Comparison of ENCODE assay signal across 1 cellular context in genomic region chr1:40386796-40387195, GRCh38.
A peak's percentile ranks its signal among the peaks of the same experiment; 100 is the strongest.
TF ChIP-seq lines count a peak whose summit lies in the region.

No MANE protein-coding gene starts in this region.

TF ChIP-seq in K562, 482 proteins besides CTCF, POLR2A, EP300 and RAD21:
- TF ChIP-seq, protein P1, sequence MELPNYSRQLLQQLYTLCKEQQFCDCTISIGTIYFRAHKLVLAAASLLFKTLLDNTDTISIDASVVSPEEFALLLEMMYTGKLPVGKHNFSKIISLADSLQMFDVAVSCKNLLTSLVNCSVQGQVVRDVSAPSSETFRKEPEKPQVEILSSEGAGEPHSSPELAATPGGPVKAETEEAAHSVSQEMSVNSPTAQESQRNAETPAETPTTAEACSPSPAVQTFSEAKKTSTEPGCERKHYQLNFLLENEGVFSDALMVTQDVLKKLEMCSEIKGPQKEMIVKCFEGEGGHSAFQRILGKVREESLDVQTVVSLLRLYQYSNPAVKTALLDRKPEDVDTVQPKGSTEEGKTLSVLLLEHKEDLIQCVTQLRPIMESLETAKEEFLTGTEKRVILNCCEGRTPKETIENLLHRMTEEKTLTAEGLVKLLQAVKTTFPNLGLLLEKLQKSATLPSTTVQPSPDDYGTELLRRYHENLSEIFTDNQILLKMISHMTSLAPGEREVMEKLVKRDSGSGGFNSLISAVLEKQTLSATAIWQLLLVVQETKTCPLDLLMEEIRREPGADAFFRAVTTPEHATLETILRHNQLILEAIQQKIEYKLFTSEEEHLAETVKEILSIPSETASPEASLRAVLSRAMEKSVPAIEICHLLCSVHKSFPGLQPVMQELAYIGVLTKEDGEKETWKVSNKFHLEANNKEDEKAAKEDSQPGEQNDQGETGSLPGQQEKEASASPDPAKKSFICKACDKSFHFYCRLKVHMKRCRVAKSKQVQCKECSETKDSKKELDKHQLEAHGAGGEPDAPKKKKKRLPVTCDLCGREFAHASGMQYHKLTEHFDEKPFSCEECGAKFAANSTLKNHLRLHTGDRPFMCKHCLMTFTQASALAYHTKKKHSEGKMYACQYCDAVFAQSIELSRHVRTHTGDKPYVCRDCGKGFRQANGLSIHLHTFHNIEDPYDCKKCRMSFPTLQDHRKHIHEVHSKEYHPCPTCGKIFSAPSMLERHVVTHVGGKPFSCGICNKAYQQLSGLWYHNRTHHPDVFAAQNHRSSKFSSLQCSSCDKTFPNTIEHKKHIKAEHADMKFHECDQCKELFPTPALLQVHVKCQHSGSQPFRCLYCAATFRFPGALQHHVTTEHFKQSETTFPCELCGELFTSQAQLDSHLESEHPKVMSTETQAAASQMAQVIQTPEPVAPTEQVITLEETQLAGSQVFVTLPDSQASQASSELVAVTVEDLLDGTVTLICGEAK (IDR thresholded peaks at IDR 0.05), result 0 out of 2 replicates have a peak, but pooled peaks have one; percentile 72
- TF ChIP-seq, protein P1 (CRISPR knock-in tag; IDR thresholded peaks at IDR 0.05), result no peak
- TF ChIP-seq KDM5B (IDR thresholded peaks at IDR 0.05; ENCODE audit: insufficient replicate concordance, low read depth, low read length), result no peak
